In the genomic region with DNA sequence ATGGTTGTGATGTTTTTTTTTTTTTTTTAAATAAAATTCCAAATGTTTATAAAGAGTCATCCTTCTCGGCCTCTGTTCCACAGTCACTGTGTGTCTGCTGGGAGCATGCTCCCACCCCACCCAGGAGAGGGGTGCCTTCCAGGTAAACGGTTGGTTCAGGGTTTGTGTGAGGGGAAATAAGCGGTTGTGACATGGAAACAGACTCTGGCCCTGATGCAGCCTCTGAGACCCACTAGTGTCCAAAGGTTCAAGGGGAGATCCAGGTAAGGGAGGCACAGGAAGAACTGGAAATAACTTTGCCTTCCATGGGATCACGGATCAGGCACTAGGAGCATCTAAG, we compare ENCODE assay signal across 17 cellular contexts. TPM values are rescaled to one million over a fixed set of nuclear protein-coding genes. Genes with fewer than 3 reads are reported as not detected.
DNase-seq lines count a peak whose midpoint lies in the region; TF ChIP-seq lines count a peak whose summit lies in the region.
"Had no signal": no experiment of that assay in that cellular context is flagged by ENCODE, and none has a peak within 500 bp of the region (broad histone marks: within the 10 kb centered on the region; RNA-seq: fewer than 3 reads in every experiment).

No MANE protein-coding gene starts in this region.

- H3K27me3 Mint-ChIP-seq in chondrocyte (ENCODE audit: low read depth), result no peaks in the 10 kb centered on the region

- DNase-seq in activated CD8-positive, alpha-beta memory T cell treated with anti-CD3 and anti-CD28 coated beads for 24 hours, result peak; percentile 51
- DNase-seq in activated CD8-positive, alpha-beta memory T cell treated with anti-CD3 and anti-CD28 coated beads, Interleukin-2, amount 50 U/mL, for 4 hours, result no peak
- no peak for DNase-seq in chondrocyte (ENCODE audit: low spot score)
- peak; percentile 65 for DNase-seq in osteoblast (ENCODE audit: insufficient read length, low spot score, missing footprints)
- no peak for DNase-seq in smooth muscle cell (lab: John Stamatoyannopoulos, UW; ENCODE audit: unreplicated experiment)
- DNase-seq in NCI-H2196 treated with DMSO at 0.1 percent for 48 hours (lab: John Stamatoyannopoulos, UW; ENCODE audit: unreplicated experiment), result no peak
- DNase-seq in stomach, result no peak
- DNase-seq: 8988T, EL, MM.1S, NCI-H1105, NCI-H1694 treated with DMSO at 0.1 percent for 48 hours, NCI-H446 treated with DMSO at 0.1 percent for 48 hours, NCI-H774, Right ventricle myocardium superior had no signal

- H4K20me1 ChIP-seq in osteoblast (ENCODE audit: insufficient read depth, low read length) (peaks cover 37% of the 10 kb centered on the region), smooth muscle cell (ENCODE audit: low read depth) (peaks cover 61% of the 10 kb centered on the region)

- H3K4me3 ChIP-seq in osteoblast (ENCODE audit: insufficient read depth, low read length) (no peak overlapping the region), smooth muscle cell (no peak overlapping the region), stomach (no peak overlapping the region)
- H3K4me3 ChIP-seq: BLaER1 had no signal

- H3K4me1 Mint-ChIP-seq in chondrocyte (ENCODE audit: low read depth), result peaks cover 5% of the 10 kb centered on the region

- no peak for TF ChIP-seq EP300 in stomach (IDR thresholded peaks at IDR 0.05)

- H2AFZ ChIP-seq in osteoblast (ENCODE audit: low read length) (no peak overlapping the region), smooth muscle cell (ENCODE audit: low read depth) (no peak overlapping the region)

- H3K9me3 ChIP-seq in osteoblast (ENCODE audit: low read depth, low read length) (no peaks in the 10 kb centered on the region), smooth muscle cell (replicated peaks; ENCODE audit: low read depth) (no peaks in the 10 kb centered on the region), stomach (no peaks in the 10 kb centered on the region)
- H3K9me3 ChIP-seq: BLaER1 had no signal

- peaks cover 56% of the 10 kb centered on the region for H3K36me3 ChIP-seq in osteoblast (ENCODE audit: insufficient read depth, low read length)
- H3K36me3 ChIP-seq in smooth muscle cell (ENCODE audit: low read depth), result peaks cover 18% of the 10 kb centered on the region
- peaks cover 52 to 64% (median 62%) of the 10 kb centered on the region in 4 donors for H3K36me3 ChIP-seq in stomach

- H3K4me1 ChIP-seq in osteoblast (ENCODE audit: insufficient read depth, low read length) (no peaks in the 10 kb centered on the region), smooth muscle cell (ENCODE audit: low read depth) (no peaks in the 10 kb centered on the region), stomach (peaks cover 10 to 27% (median 19%) of the 10 kb centered on the region in 4 donors)

- H3K27ac ChIP-seq in osteoblast (ENCODE audit: low read depth, low read length), result no peak overlapping the region
- no peak overlapping the region for H3K27ac ChIP-seq in smooth muscle cell (ENCODE audit: low read depth)
- H3K27ac ChIP-seq in stomach, result peak overlapping the region in 1 of 5 donors; percentile 8
- H3K27ac ChIP-seq: BLaER1 had no signal

- TF ChIP-seq POLR2A in stomach (IDR thresholded peaks at IDR 0.05), result no peak

- no peak overlapping the region for H3K9ac ChIP-seq in smooth muscle cell (ENCODE audit: low read depth)
- H3K9ac ChIP-seq: BLaER1 had no signal

- no peaks in the 10 kb centered on the region for H3K27me3 ChIP-seq in osteoblast (ENCODE audit: insufficient read depth, low read length)
- H3K27me3 ChIP-seq in smooth muscle cell (ENCODE audit: low read depth), result no peaks in the 10 kb centered on the region
- no peaks in the 10 kb centered on the region for H3K27me3 ChIP-seq in stomach

- no peaks in the 10 kb centered on the region for H3K9me3 Mint-ChIP-seq in chondrocyte (ENCODE audit: low read depth)

- intact Hi-C loops in stomach (cut with DNase I; ENCODE audit: low total_unique reads), result no loop called here

- WGBS in smooth muscle cell (ENCODE audit: low lambda C conversion rate), result 91% methylated on average over 4 of the region's 4 CpGs
- WGBS in stomach, 5 donors, result 62 to 69% (median 67%) methylated on average over 4 of the region's 4 CpGs

- H3K79me2 ChIP-seq in osteoblast (ENCODE audit: insufficient read depth, low read length) (peaks cover 3% of the 10 kb centered on the region), smooth muscle cell (ENCODE audit: low read depth) (no peaks in the 10 kb centered on the region)

- peaks cover 38% of the 10 kb centered on the region for H3K36me3 Mint-ChIP-seq in chondrocyte (ENCODE audit: low read depth)

- H3K4me2 ChIP-seq in osteoblast (ENCODE audit: insufficient read depth, low read length) (no peak overlapping the region), smooth muscle cell (no peak overlapping the region)
- H3K4me2 ChIP-seq: BLaER1 had no signal

- H3K27ac Mint-ChIP-seq in chondrocyte (ENCODE audit: unreplicated experiment), result peak overlapping the region; percentile 54

- H3K4me3 Mint-ChIP-seq in chondrocyte (ENCODE audit: unreplicated experiment), result no peak overlapping the region

- peaks cover 53% of the 10 kb centered on the region for H3F3A ChIP-seq in smooth muscle cell (ENCODE audit: low read depth)

- TF ChIP-seq CTCF in chondrocyte (IDR thresholded peaks at IDR 0.05), result no peak
- TF ChIP-seq CTCF in osteoblast (IDR thresholded peaks at IDR 0.05; ENCODE audit: extremely low read depth, low read depth, low read length), result no peak
- TF ChIP-seq CTCF in smooth muscle cell (IDR thresholded peaks at IDR 0.05; ENCODE audit: borderline replicate concordance, insufficient read depth, poor library complexity, severe bottlenecking), result no peak
- TF ChIP-seq CTCF in stomach (IDR thresholded peaks at IDR 0.05), result no peak

TF ChIP-seq in PFSK-1, 5 proteins besides CTCF, POLR2A, EP300 and RAD21:
- TF ChIP-seq POLR2AphosphoS5 (IDR thresholded peaks at IDR 0.05; ENCODE audit: low read depth, low read length), result peak; percentile 72; the same call in 1 of the 2 replicates
- TF ChIP-seq FOXP2 (optimal IDR thresholded peaks at IDR 0.05; ENCODE audit: borderline replicate concordance, extremely low read depth, extremely low read length, insufficient read depth), result no peak
- no peak for TF ChIP-seq SIN3A (IDR thresholded peaks at IDR 0.05; ENCODE audit: borderline replicate concordance, insufficient read depth, low read length)

RNA-seq across cellular contexts. Expression of a gene that starts 6.0 kb away (rescaled TPM):
- polyA plus RNA-seq in PFSK-1 (2012; ENCODE audit: insufficient read length, low read depth), result 35.5 TPM
- total RNA-seq in chondrocyte (34.5 to 35.6 TPM (median 34.8 TPM) in 3 replicates), osteoblast (11.6 and 13.0 TPM in 2 replicates), smooth muscle cell (7.8 TPM in 2 replicates), stomach (10 to 100 TPM in 4 of 5 donors, 1 to 10 TPM in 1; 4.4 to 81.1 (median 53.6) TPM)
- polyA plus RNA-seq in smooth muscle cell (31.7 and 35.8 TPM in 2 replicates), stomach (10 to 100 TPM; 14.7 to 22.3 (median 15.7) TPM)

RNA-seq across cellular contexts. Expression of a gene that starts 15.1 kb away (rescaled TPM):
- polyA plus RNA-seq in PFSK-1 (2012; ENCODE audit: insufficient read length, low read depth), result 1.7 TPM
- total RNA-seq in chondrocyte (0.27 to 1.2 TPM (median 0.31 TPM) in 3 replicates), osteoblast (not detected in 2 replicates), smooth muscle cell (not detected in 2 replicates), stomach (under 1 TPM in 1 of 5 donors, not detected in 4; 0.37 TPM)
- polyA plus RNA-seq in smooth muscle cell (not detected in 2 replicates), stomach (1 to 10 TPM in 1 of 3 donors, under 1 TPM in 2; 0.19 to 3.5 (median 0.76) TPM)

RNA-seq across cellular contexts. Expression of a gene that starts 32.4 kb away (rescaled TPM):
- polyA plus RNA-seq in PFSK-1 (2012; ENCODE audit: insufficient read length, low read depth), result 238 TPM
- total RNA-seq in chondrocyte (139 to 205 TPM (median 144 TPM) in 3 replicates), osteoblast (139 and 148 TPM in 2 replicates), smooth muscle cell (146 and 197 TPM in 2 replicates), stomach (100 to 1,000 TPM; 145 to 376 (median 185) TPM)
- polyA plus RNA-seq in smooth muscle cell (164 and 226 TPM in 2 replicates), stomach (100 to 1,000 TPM in 1 of 3 donors, 10 to 100 TPM in 2; 97.7 to 137 (median 98.2) TPM)

RNA-seq across cellular contexts. Expression of a gene that starts 32.7 kb away (rescaled TPM):
- polyA plus RNA-seq in PFSK-1 (2012; ENCODE audit: insufficient read length, low read depth), result 37.0 TPM
- total RNA-seq in chondrocyte, result 29.5 to 37.6 TPM (median 30.9 TPM) in 3 replicates
- 25.0 and 32.7 TPM in 2 replicates for total RNA-seq in osteoblast
- total RNA-seq in smooth muscle cell, result 11.7 and 16.5 TPM in 2 replicates
- 39.1 and 40.2 TPM in 2 replicates for polyA plus RNA-seq in smooth muscle cell
- total RNA-seq in stomach, result 10 to 100 TPM; 14.5 to 76.5 (median 45.1) TPM
- polyA plus RNA-seq in stomach, result 10 to 100 TPM in 2 of 3 donors, 1 to 10 TPM in 1; 9.8 to 19.6 (median 16.7) TPM

Comparison
In these comparisons a context has a peak if more than half of its experiments do, and no peak if none do; other contexts are left out.
1. DNase-seq: peak in activated CD8-positive, alpha-beta memory T cell treated with anti-CD3 and anti-CD28 coated beads for 24 hours (single experiment) and osteoblast (single experiment); none in activated CD8-positive, alpha-beta memory T cell treated with anti-CD3 and anti-CD28 coated beads, Interleukin-2, amount 50 U/mL, for 4 hours (single experiment), chondrocyte (single experiment), smooth muscle cell (single experiment), NCI-H2196 treated with DMSO at 0.1 percent for 48 hours (single experiment) and stomach (single experiment).